17 cellular contexts compared by ENCODE assay signal in genomic region chr1:156923565-156924477, GRCh38. TPM values are rescaled to one million over a fixed set of nuclear protein-coding genes. Genes with fewer than 3 reads are reported as not detected.
DNase-seq lines count a peak whose midpoint lies in the region; ATAC-seq, FAIRE-seq and TF ChIP-seq lines count a peak whose summit lies in the region.
"Had no signal": no experiment of that assay in that cellular context is flagged by ENCODE, and none has a peak within 500 bp of the region (broad histone marks: within the 10 kb centered on the region; RNA-seq: fewer than 3 reads in every experiment).

No MANE protein-coding gene starts in this region.

- H3K36me3 Mint-ChIP-seq in chondrocyte (ENCODE audit: low read depth) (peaks cover 2% of the 10 kb centered on the region), type B pancreatic cell (no peaks in the 10 kb centered on the region)

- H3K9ac ChIP-seq in HepG2 (ENCODE audit: insufficient read depth, low read depth, low read length), result no peak overlapping the region

- 5% methylated on average over 45 of the region's 66 CpGs for WGBS in HepG2 (ENCODE audit: low lambda C conversion rate)
- WGBS in right lobe of liver (ENCODE audit: insufficient coverage, low coverage, low lambda C conversion rate, missing lambda C conversion rate), result 0% methylated on average over 10 of the region's 66 CpGs
- 1% methylated on average over 40 to 41 of the region's 66 CpGs for WGBS in mesodermal cell (ENCODE audit: insufficient coverage in 2 of 2), 2 experiments

- H3K4me3 ChIP-seq in HepG2 (replicated peaks in 1 of 3; ENCODE audit: insufficient read depth in 1 of 3, low read depth in 2 of 3, low read length in 3 of 3) (peak overlapping the region in 1 of 3 experiments; percentile 30; a peak in 1 of 6 replicates), right lobe of liver (no peak overlapping the region), mesodermal cell (ENCODE audit: extremely low read depth, insufficient read depth, low read length, poor library complexity, severe bottlenecking) (peak overlapping the region; percentile 8)

- H3K4me2 ChIP-seq in HepG2 (ENCODE audit: low read depth, low read length), result peak overlapping the region; percentile 39; the same call in 1 of the 2 replicates

- H2AFZ ChIP-seq in HepG2 (ENCODE audit: low read length), result no peak overlapping the region

- DNase-seq in HepG2 (ENCODE audit: low spot score) (no peak), right lobe of liver (no peak), chondrocyte (ENCODE audit: low spot score) (no peak), type B pancreatic cell (ENCODE audit: extremely low spot score, unreplicated experiment) (no peak), pons (ENCODE audit: low spot score) (no peak), NCI-H1930 (lab: John Stamatoyannopoulos, UW) (no peak), NCI-H2196 treated with DMSO at 0.1 percent for 48 hours (lab: John Stamatoyannopoulos, UW; ENCODE audit: unreplicated experiment) (no peak)
- DNase-seq: activated CD8-positive, alpha-beta T cell treated with anti-CD3 and anti-CD28 coated beads for 36 hours; activated naive CD4-positive, alpha-beta T cell treated with anti-CD3 and anti-CD28 coated beads for 36 hours; GF-D8; NCI-H2107; stimulated activated CD4-positive, alpha-beta T cell treated with anti-CD3 and anti-CD28 coated beads, Interleukin-4, amount 100 ng/mL, for 24 hours; stimulated activated naive CD4-positive, alpha-beta T cell treated with Interleukin-2 at 50 U/mL for 16 hours had no signal

- no peaks in the 10 kb centered on the region for H3K9me3 Mint-ChIP-seq in chondrocyte (ENCODE audit: low read depth)
- no peaks in the 10 kb centered on the region for H3K9me3 Mint-ChIP-seq in type B pancreatic cell
- H3K9me3 Mint-ChIP-seq: activated CD8-positive, alpha-beta T cell treated with anti-CD3 and anti-CD28 coated beads for 36 hours; activated naive CD4-positive, alpha-beta T cell treated with anti-CD3 and anti-CD28 coated beads for 36 hours; T-helper 2 cell treated with Interferon-gamma antibody and Interleukin-4, amounts not matched to agents 5 μg/mL and 100 μg/mL, for 36 hours had no signal

- TF ChIP-seq EP300 in HepG2 (IDR thresholded peaks at IDR 0.05; ENCODE audit: low read depth in 2 of 2, low read length in 2 of 2) (no peak), HepG2 (CRISPR knock-in tag; IDR thresholded peaks at IDR 0.05; ENCODE audit: borderline replicate concordance) (no peak)

- H3K4me1 Mint-ChIP-seq in chondrocyte (ENCODE audit: low read depth), result peaks cover 36% of the 10 kb centered on the region
- peaks cover 22% of the 10 kb centered on the region for H3K4me1 Mint-ChIP-seq in type B pancreatic cell (ENCODE audit: unreplicated experiment)

- H3K4me1 ChIP-seq in HepG2 (ENCODE audit: insufficient read depth, low read length), result peaks cover 16% of the 10 kb centered on the region; the same call in 1 of the 2 replicates
- peaks cover 0 to 9% (median 0%) of the 10 kb centered on the region in 4 donors for H3K4me1 ChIP-seq in right lobe of liver
- H3K4me1 ChIP-seq in mesodermal cell (ENCODE audit: control insufficient read depth, insufficient read depth, low read length, poor library complexity, severe bottlenecking), result peaks cover 10% of the 10 kb centered on the region

- H3K36me3 ChIP-seq in HepG2 (replicated peaks in 1 of 2; ENCODE audit: control insufficient read depth in 1 of 2, insufficient read depth in 2 of 2, low read length in 2 of 2), result no peaks in the 10 kb centered on the region
- H3K36me3 ChIP-seq in right lobe of liver, result no peaks in the 10 kb centered on the region
- no peaks in the 10 kb centered on the region for H3K36me3 ChIP-seq in mesodermal cell (ENCODE audit: control insufficient read depth, insufficient read depth, low read length)

- BruUV-seq in HepG2 (replicated peaks; lab: Mats Ljungman, UMichigan), result no TSS peak

- TF ChIP-seq RAD21 in HepG2 (CRISPR knock-in tag; IDR thresholded peaks at IDR 0.05), result no peak

- H3K4me3 Mint-ChIP-seq in chondrocyte (ENCODE audit: unreplicated experiment), result peak overlapping the region; percentile 42
- peak overlapping the region; percentile 80 for H3K4me3 Mint-ChIP-seq in type B pancreatic cell
- H3K4me3 Mint-ChIP-seq: activated CD8-positive, alpha-beta T cell treated with anti-CD3 and anti-CD28 coated beads for 36 hours; activated naive CD4-positive, alpha-beta T cell treated with anti-CD3 and anti-CD28 coated beads for 36 hours; T-helper 2 cell treated with Interferon-gamma antibody and Interleukin-4, amounts not matched to agents 5 μg/mL and 100 μg/mL, for 36 hours had no signal

- no peak for FAIRE-seq in HepG2 (lab: Jason Lieb, UNC)

- POLR2A ChIA-PET in HepG2 (lab: Yijun Ruan, JAX), result no interaction called here

- H3K27me3 Mint-ChIP-seq in chondrocyte (ENCODE audit: low read depth) (peaks cover 63% of the 10 kb centered on the region), type B pancreatic cell (peaks cover 98% of the 10 kb centered on the region)

- in situ Hi-C loops in HepG2 (cut with HindIII; ENCODE audit: extremely low pct_ligation_motif_present, low pct_unique_long_range_greater_than_20kb), result loop anchor here (10.0 kb wide), 1 partner anchor 229 kb away; no protein-coding TSS in a partner anchor

- no peak overlapping the region for H3K27ac Mint-ChIP-seq in chondrocyte (ENCODE audit: unreplicated experiment)
- no peak overlapping the region for H3K27ac Mint-ChIP-seq in type B pancreatic cell
- H3K27ac Mint-ChIP-seq: activated CD8-positive, alpha-beta T cell treated with anti-CD3 and anti-CD28 coated beads for 36 hours; activated naive CD4-positive, alpha-beta T cell treated with anti-CD3 and anti-CD28 coated beads for 36 hours; T-helper 2 cell treated with Interferon-gamma antibody and Interleukin-4, amounts not matched to agents 5 μg/mL and 100 μg/mL, for 36 hours had no signal

- 0 out of 2 replicates have a peak, but pooled peaks cover 4% of the 10 kb centered on the region for H4K20me1 ChIP-seq in HepG2 (ENCODE audit: insufficient read depth, low read length)

- TF ChIP-seq POLR2A in HepG2 (IDR thresholded peaks at IDR 0.05; ENCODE audit: insufficient read depth in 1 of 2, low read depth in 2 of 2, low read length in 2 of 2) (no peak), right lobe of liver (IDR thresholded peaks at IDR 0.05) (no peak)

- no peaks in the 10 kb centered on the region for H3K9me3 ChIP-seq in HepG2 (ENCODE audit: low read length)
- H3K9me3 ChIP-seq in right lobe of liver, result no peaks in the 10 kb centered on the region
- H3K9me3 ChIP-seq in mesodermal cell (ENCODE audit: control insufficient read depth, low read length), result no peaks in the 10 kb centered on the region

- H3K27ac ChIP-seq in HepG2 (ENCODE audit: extremely low read length, insufficient read depth, low read length), result no peak overlapping the region
- H3K27ac ChIP-seq in right lobe of liver, result no peak overlapping the region
- H3K27ac ChIP-seq in mesodermal cell (ENCODE audit: low read depth, low read length, severe bottlenecking), result no peak overlapping the region

- intact Hi-C loops in HepG2 (cut with micrococcal nuclease; ENCODE audit: unreplicated experiment), result no loop called here
- intact Hi-C loops in right lobe of liver (cut with DNase I), result no loop called here

- TF ChIP-seq CTCF in HepG2 (CRISPR knock-in tag; IDR thresholded peaks at IDR 0.05) (no peak), right lobe of liver (IDR thresholded peaks at IDR 0.05) (no peak), chondrocyte (IDR thresholded peaks at IDR 0.05) (no peak), type B pancreatic cell (conservative IDR thresholded peaks at IDR 0.05) (no peak)

- no peaks in the 10 kb centered on the region for H3K79me2 ChIP-seq in HepG2 (ENCODE audit: insufficient read depth, low read length)

- H3K27me3 ChIP-seq in HepG2 (ENCODE audit: control insufficient read depth in 1 of 2, insufficient read depth in 2 of 2, low read length in 2 of 2) (peaks cover 26 to 85% of the 10 kb centered on the region in 2 experiments), right lobe of liver (peaks cover 0 to 33% of the 10 kb centered on the region in 2 donors)

- ATAC-seq in HepG2 (no peak), right lobe of liver (no peak)
- ATAC-seq: activated CD8-positive, alpha-beta T cell treated with anti-CD3 and anti-CD28 coated beads for 36 hours; left lobe of liver had no signal

- CTCF ChIA-PET in HepG2 (lab: Yijun Ruan, JAX; ENCODE audit: low intra/inter-chr PET ratio, low total read pairs), result no interaction called here

RNA-seq across cellular contexts. Expression of gene LRRC71, which starts 3.4 kb away (rescaled TPM):
- not detected in 2 replicates for total RNA-seq in HepG2 (2016; rRNA removed; fragmentation: Illumina TruSeq; extraction: Trizol)
- not detected in 2 replicates for total RNA-seq in HepG2 (2016; cell fraction: cytosol; rRNA removed; fragmentation: Illumina TruSeq; extraction: Trizol; ENCODE audit: low read depth)
- not detected in 2 replicates for total RNA-seq in HepG2 (2016; cell fraction: insoluble cytoplasmic fraction; rRNA removed; fragmentation: Illumina TruSeq; extraction: Trizol)
- total RNA-seq in HepG2 (2016; cell fraction: membrane; rRNA removed; fragmentation: Illumina TruSeq; extraction: Trizol), result not detected in 2 replicates
- not detected in 2 replicates for total RNA-seq in HepG2 (2016; cell fraction: nucleus; rRNA removed; fragmentation: Illumina TruSeq; extraction: Trizol)
- not detected in 2 replicates for polyA plus RNA-seq in HepG2 (2011; rRNA removed)
- polyA plus RNA-seq in HepG2 (2011; cell fraction: cytosol; rRNA removed), result not detected in 2 replicates
- polyA plus RNA-seq in HepG2 (2011; cell fraction: nucleus; rRNA removed), result not detected in 2 replicates
- not detected in 2 replicates for polyA plus RNA-seq in HepG2 (2012)
- polyA plus RNA-seq in HepG2 (2016; cell fraction: cytosol; fragmentation: Illumina TruSeq; extraction: Trizol; ENCODE audit: low read depth), result not detected in 2 replicates
- polyA plus RNA-seq in HepG2 (2016; cell fraction: insoluble cytoplasmic fraction; fragmentation: Illumina TruSeq; extraction: Trizol; ENCODE audit: low read depth), result not detected in 2 replicates
- polyA plus RNA-seq in HepG2 (2016; cell fraction: membrane; fragmentation: Illumina TruSeq; extraction: Trizol; ENCODE audit: low read depth), result not detected in 2 replicates
- not detected in 2 replicates for polyA plus RNA-seq in HepG2 (2016; cell fraction: nucleus; fragmentation: Illumina TruSeq; extraction: Trizol; ENCODE audit: insufficient read depth, low read depth)
- polyA minus RNA-seq in HepG2 (2011; rRNA and poly(A)+ RNA removed; ENCODE audit: low replicate concordance), result not detected in 2 replicates
- not detected in 2 replicates for polyA minus RNA-seq in HepG2 (2011; cell fraction: cytosol; rRNA and poly(A)+ RNA removed)
- polyA minus RNA-seq in HepG2 (2011; cell fraction: nucleus; rRNA and poly(A)+ RNA removed), result not detected in 2 replicates
- under 1 TPM in 2 of 6 experiments, not detected in 4; 0.12 to 0.20 TPM for total RNA-seq in right lobe of liver
- total RNA-seq in chondrocyte, result not detected in 3 replicates
- polyA plus RNA-seq in mesodermal cell (2013, experiment 1 of 2), result not detected
- polyA plus RNA-seq in mesodermal cell (2013, experiment 2 of 2), result not detected
- total RNA-seq in type B pancreatic cell (ENCODE audit: low replicate concordance), result 0.58 TPM in 1 of 2 replicates, not detected in the other
- total RNA-seq: activated CD8-positive, alpha-beta T cell treated with anti-CD3 and anti-CD28 coated beads for 36 hours; activated naive CD4-positive, alpha-beta T cell treated with anti-CD3 and anti-CD28 coated beads for 36 hours; left lobe of liver; omental fat pad had no signal

RNA-seq across cellular contexts. Expression of gene PEAR1, which starts 30.3 kb away (rescaled TPM):
- total RNA-seq in HepG2 (2016; rRNA removed; fragmentation: Illumina TruSeq; extraction: Trizol) (0.06 and 0.27 TPM in 2 replicates), right lobe of liver (1 to 10 TPM; 2.2 to 9.8 (median 3.6) TPM), chondrocyte (1.4 to 13.7 TPM (median 9.9 TPM) in 3 replicates), type B pancreatic cell (ENCODE audit: low replicate concordance) (0.14 and 11.7 TPM in 2 replicates)
- total RNA-seq in HepG2 (2016; cell fraction: cytosol; rRNA removed; fragmentation: Illumina TruSeq; extraction: Trizol; ENCODE audit: low read depth), result not detected in 2 replicates
- total RNA-seq in HepG2 (2016; cell fraction: insoluble cytoplasmic fraction; rRNA removed; fragmentation: Illumina TruSeq; extraction: Trizol), result 0.09 TPM in 1 of 2 replicates, not detected in the other
- 0.07 TPM in 1 of 2 replicates, not detected in the other for total RNA-seq in HepG2 (2016; cell fraction: membrane; rRNA removed; fragmentation: Illumina TruSeq; extraction: Trizol)
- total RNA-seq in HepG2 (2016; cell fraction: nucleus; rRNA removed; fragmentation: Illumina TruSeq; extraction: Trizol), result not detected in 2 replicates
- polyA plus RNA-seq in HepG2 (2011; rRNA removed), result 0.39 and 0.41 TPM in 2 replicates
- 0.12 and 0.20 TPM in 2 replicates for polyA plus RNA-seq in HepG2 (2011; cell fraction: cytosol; rRNA removed)
- polyA plus RNA-seq in HepG2 (2011; cell fraction: nucleus; rRNA removed), result 1.7 and 2.6 TPM in 2 replicates
- 0.03 and 0.21 TPM in 2 replicates for polyA plus RNA-seq in HepG2 (2012)
- polyA plus RNA-seq in HepG2 (2016; cell fraction: cytosol; fragmentation: Illumina TruSeq; extraction: Trizol; ENCODE audit: low read depth), result 0.10 TPM in 1 of 2 replicates, not detected in the other
- not detected in 2 replicates for polyA plus RNA-seq in HepG2 (2016; cell fraction: insoluble cytoplasmic fraction; fragmentation: Illumina TruSeq; extraction: Trizol; ENCODE audit: low read depth)
- 0.06 and 0.17 TPM in 2 replicates for polyA plus RNA-seq in HepG2 (2016; cell fraction: membrane; fragmentation: Illumina TruSeq; extraction: Trizol; ENCODE audit: low read depth)
- polyA plus RNA-seq in HepG2 (2016; cell fraction: nucleus; fragmentation: Illumina TruSeq; extraction: Trizol; ENCODE audit: insufficient read depth, low read depth), result 0.79 and 1.1 TPM in 2 replicates
- polyA minus RNA-seq in HepG2 (2011; rRNA and poly(A)+ RNA removed; ENCODE audit: low replicate concordance), result 0.20 and 0.98 TPM in 2 replicates
- not detected in 2 replicates for polyA minus RNA-seq in HepG2 (2011; cell fraction: cytosol; rRNA and poly(A)+ RNA removed)
- polyA minus RNA-seq in HepG2 (2011; cell fraction: nucleus; rRNA and poly(A)+ RNA removed), result 0.13 and 0.50 TPM in 2 replicates
- 27.1 TPM for polyA plus RNA-seq in mesodermal cell (2013, experiment 1 of 2)
- polyA plus RNA-seq in mesodermal cell (2013, experiment 2 of 2), result 23.7 TPM
- total RNA-seq: activated naive CD4-positive, alpha-beta T cell treated with anti-CD3 and anti-CD28 coated beads for 36 hours had no signal
